In genomic region chr3:31009881-31010280, GRCh38 we compare ENCODE assay signal across 19 cellular contexts.
DNase-seq lines count a peak whose midpoint lies in the region; ATAC-seq, FAIRE-seq and TF ChIP-seq lines count a peak whose summit lies in the region.
"Had no signal": no experiment of that assay in that cellular context is flagged by ENCODE, and none has a peak within 500 bp of the region (broad histone marks: within the 10 kb centered on the region; RNA-seq: fewer than 3 reads in every experiment).

No MANE protein-coding gene starts in this region.

- no peak for FAIRE-seq in GM12891 (lab: Jason Lieb, UNC)
- FAIRE-seq: A549 had no signal

- no peaks in the 10 kb centered on the region for H3K27me3 Mint-ChIP-seq in CD4-positive, alpha-beta T cell

- peak overlapping the region; percentile 54 for H3K27ac ChIP-seq in epithelial cell of prostate
- H3K27ac ChIP-seq in CD4-positive, alpha-beta T cell (ENCODE audit: low read depth, low read length): no peak overlapping the region
- H3K27ac ChIP-seq: A549, adrenal gland, HL-60 had no signal

- peak; percentile 49 for DNase-seq in NCI-H82 (lab: John Stamatoyannopoulos, UW)
- no peak for DNase-seq in NCI-H82 treated with DMSO at 0.1 percent for 48 hours (lab: John Stamatoyannopoulos, UW; ENCODE audit: unreplicated experiment)
- DNase-seq in OCI-M1 (lab: John Stamatoyannopoulos, UW): peak; percentile 40
- DNase-seq in epithelial cell of prostate (ENCODE audit: low read depth, low spot score): peak; percentile 40
- peak; percentile 61 for DNase-seq in renal cortical epithelial cell (ENCODE audit: low read depth)
- DNase-seq in DMS 273 (lab: John Stamatoyannopoulos, UW; ENCODE audit: unreplicated experiment): no peak
- DNase-seq in GM12891 (ENCODE audit: insufficient read length, low spot score): no peak
- DNase-seq in CD4-positive, alpha-beta T cell: no peak
- DNase-seq: activated CD4-positive, alpha-beta T cell treated with anti-CD3 and anti-CD28 coated beads, Interleukin-2, amount 50 U/mL, for 48 hours; adrenal gland; CD8-positive, alpha-beta T cell; foreskin melanocyte; mucosa of descending colon; NCI-H226; substantia nigra; T-helper 9 cell had no signal

- H3K27me3 ChIP-seq in CD4-positive, alpha-beta T cell (ENCODE audit: control insufficient read depth, insufficient read depth, low read length): no peaks in the 10 kb centered on the region
- H3K27me3 ChIP-seq: adrenal gland had no signal

- TF ChIP-seq POLR2A in GM12891 (IDR thresholded peaks at IDR 0.05; ENCODE audit: low read depth, low read length): no peak

- ATAC-seq in CD4-positive, alpha-beta T cell (ENCODE audit: poor library complexity): no peak
- ATAC-seq: A549; CD8-positive, alpha-beta T cell; mucosa of descending colon had no signal

- POLR2A ChIA-PET in CD4-positive, alpha-beta T cell (lab: Charles Lee): no interaction called here

- H3K36me3 Mint-ChIP-seq in CD4-positive, alpha-beta T cell (ENCODE audit: low read depth): no peaks in the 10 kb centered on the region
- H3K36me3 Mint-ChIP-seq: CD8-positive, alpha-beta T cell had no signal

- H3K9me3 ChIP-seq in CD4-positive, alpha-beta T cell (ENCODE audit: control insufficient read depth, low read length): no peaks in the 10 kb centered on the region
- H3K9me3 ChIP-seq: A549, adrenal gland, mucosa of descending colon had no signal

- no peak for TF ChIP-seq CTCF in CD4-positive, alpha-beta T cell (IDR thresholded peaks at IDR 0.05)

- no peaks in the 10 kb centered on the region for H3K9me3 Mint-ChIP-seq in CD4-positive, alpha-beta T cell

- H3K4me1 Mint-ChIP-seq in CD4-positive, alpha-beta T cell (ENCODE audit: low read depth): no peaks in the 10 kb centered on the region

- intact Hi-C loops in CD4-positive, alpha-beta T cell (cut with DNase I, micrococcal nuclease): no loop called here

- no peak overlapping the region for H3K27ac Mint-ChIP-seq in CD4-positive, alpha-beta T cell
- H3K27ac Mint-ChIP-seq: activated T-helper 1 cell treated with anti-CD3 and anti-CD28 coated beads, Interleukin-12 subunit alpha, Interleukin-12 subunit beta, Interleukin-2, Interleukin-4 antibody, amounts not matched to agents 30 ng/mL and 10 ng/mL and 1 ng/mL, durations not matched to agents 14 hours and 24 hours and 36 hours; CD8-positive, alpha-beta T cell had no signal

- H3K4me3 Mint-ChIP-seq in CD4-positive, alpha-beta T cell: no peak overlapping the region
- H3K4me3 Mint-ChIP-seq: activated T-helper 1 cell treated with anti-CD3 and anti-CD28 coated beads, Interleukin-12 subunit alpha, Interleukin-12 subunit beta, Interleukin-2, Interleukin-4 antibody, amounts not matched to agents 30 ng/mL and 10 ng/mL and 1 ng/mL, durations not matched to agents 14 hours and 24 hours and 36 hours; CD8-positive, alpha-beta T cell had no signal

- CTCF ChIA-PET in CD4-positive, alpha-beta T cell (lab: Charles Lee): no interaction called here

TF ChIP-seq in GM12891, 5 proteins besides CTCF, POLR2A, EP300 and RAD21:
- TF ChIP-seq PAX5 (IDR thresholded peaks at IDR 0.05; ENCODE audit: insufficient read depth, low read length, severe bottlenecking): no peak
- TF ChIP-seq POLR2AphosphoS5 (IDR thresholded peaks at IDR 0.05; ENCODE audit: low read depth, low read length): no peak
- TF ChIP-seq SPI1 (IDR thresholded peaks at IDR 0.05; ENCODE audit: low read depth, low read length): no peak
- TF ChIP-seq TAF1 (IDR thresholded peaks at IDR 0.05; ENCODE audit: low read depth, low read length): no peak
- TF ChIP-seq POU2F2 (IDR thresholded peaks at IDR 0.05; ENCODE audit: low read depth, low read length): no peak

Comparison
In these comparisons a context has a peak if more than half of its experiments do, and no peak if none do; other contexts are left out.
1. DNase-seq: peak in NCI-H82 (single experiment), OCI-M1 (single experiment), epithelial cell of prostate (single experiment) and renal cortical epithelial cell (single experiment); none in NCI-H82 treated with DMSO at 0.1 percent for 48 hours (single experiment), DMS 273 (single experiment), GM12891 (single experiment) and CD4-positive, alpha-beta T cell (0 of 10).